8 cellular contexts compared by ENCODE assay signal in genomic region chr11:73308003-73308962, GRCh38. TPM values are rescaled to one million over a fixed set of nuclear protein-coding genes. Genes with fewer than 3 reads are reported as not detected.
DNase-seq lines count a peak whose midpoint lies in the region; ATAC-seq and TF ChIP-seq lines count a peak whose summit lies in the region.

Gene ARHGEF17, plus strand, starts transcription at chr11:73308276. Its CDS starts 363 bp downstream, at chr11:73308639.

- no peaks in the 10 kb centered on the region for H3K36me3 Mint-ChIP-seq in activated T-cell treated with anti-CD3 and anti-CD28 coated beads, Interleukin-2, amount 50 U/mL, for 4 hours (ENCODE audit: insufficient read depth)
- no peaks in the 10 kb centered on the region for H3K36me3 Mint-ChIP-seq in stimulated activated naive CD8-positive, alpha-beta T cell treated with anti-CD3 and anti-CD28 coated beads, Interleukin-15, Interleukin-2, amounts not matched to agents 100 ng/mL and 50 ng/mL, for 24 hours (ENCODE audit: low read depth)

- H3K4me3 Mint-ChIP-seq in activated T-cell treated with anti-CD3 and anti-CD28 coated beads, Interleukin-2, amount 50 U/mL, for 4 hours, result peak within 1 kb of the TSS; percentile 88
- peak within 1 kb of the TSS; percentile 85 for H3K4me3 Mint-ChIP-seq in stimulated activated naive CD8-positive, alpha-beta T cell treated with anti-CD3 and anti-CD28 coated beads, Interleukin-15, Interleukin-2, amounts not matched to agents 100 ng/mL and 50 ng/mL, for 24 hours

- no peak for TF ChIP-seq CTCF in AG04450 (IDR thresholded peaks at IDR 0.05; ENCODE audit: low read depth, low read length)

- H3K9me3 ChIP-seq in AG04450 (ENCODE audit: control insufficient read depth, insufficient read depth, low read length), result no peaks in the 10 kb centered on the region; the same call in 1 of the 2 replicates
- H3K9me3 ChIP-seq in mononuclear cell (ENCODE audit: low read depth, low read length), result no peaks in the 10 kb centered on the region

- POLR2A ChIA-PET in AG04450 (lab: Yijun Ruan, JAX), result interaction anchor here (0.6 to 5.3 kb wide), 10 partner anchors 9 to 157 kb away, joined by 3 to 70 read pairs (median 7); no protein-coding TSS in a partner anchor

- H3K27me3 ChIP-seq in AG04450 (ENCODE audit: control insufficient read depth, insufficient read depth, low read length) (no peaks in the 10 kb centered on the region), mononuclear cell (ENCODE audit: insufficient read depth, low read length) (peaks cover 3% of the 10 kb centered on the region)

- peaks cover 32% of the 10 kb centered on the region for H3K4me1 ChIP-seq in mononuclear cell (ENCODE audit: insufficient read depth, low read length)

- no peak within 1 kb of the TSS for H3K27ac Mint-ChIP-seq in stimulated activated naive CD8-positive, alpha-beta T cell treated with anti-CD3 and anti-CD28 coated beads, Interleukin-15, Interleukin-2, amounts not matched to agents 100 ng/mL and 50 ng/mL, for 24 hours

- no peaks in the 10 kb centered on the region for H3K9me3 Mint-ChIP-seq in activated T-cell treated with anti-CD3 and anti-CD28 coated beads, Interleukin-2, amount 50 U/mL, for 4 hours
- no peaks in the 10 kb centered on the region for H3K9me3 Mint-ChIP-seq in stimulated activated naive CD8-positive, alpha-beta T cell treated with anti-CD3 and anti-CD28 coated beads, Interleukin-15, Interleukin-2, amounts not matched to agents 100 ng/mL and 50 ng/mL, for 24 hours

- H3K4me3 ChIP-seq in AG04450 (ENCODE audit: low read depth, low read length), result peak within 1 kb of the TSS; percentile 77
- H3K4me3 ChIP-seq in mononuclear cell (ENCODE audit: low read length), result peak within 1 kb of the TSS; percentile 51

- peak within 1 kb of the TSS; percentile 97 for H3K27ac ChIP-seq in AG04450 (ENCODE audit: low read depth, low read length)

- no peak for TF ChIP-seq POLR2A in erythroblast (IDR thresholded peaks at IDR 0.05; ENCODE audit: low read length)

- peak; percentile 20 for ATAC-seq in GM18861 (IDR thresholded peaks at IDR 0.05; ENCODE audit: unreplicated experiment)
- peak; percentile 26 for ATAC-seq in HG03097 (IDR thresholded peaks at IDR 0.05; ENCODE audit: low FRiP score, unreplicated experiment)
- peak; percentile 33 to 35 for ATAC-seq in activated T-cell treated with anti-CD3 and anti-CD28 coated beads, Interleukin-2, amount 50 U/mL, for 4 hours

- H3K27me3 Mint-ChIP-seq in activated T-cell treated with anti-CD3 and anti-CD28 coated beads, Interleukin-2, amount 50 U/mL, for 4 hours (ENCODE audit: low read depth), result peaks cover 20% of the 10 kb centered on the region
- peaks cover 27% of the 10 kb centered on the region for H3K27me3 Mint-ChIP-seq in stimulated activated naive CD8-positive, alpha-beta T cell treated with anti-CD3 and anti-CD28 coated beads, Interleukin-15, Interleukin-2, amounts not matched to agents 100 ng/mL and 50 ng/mL, for 24 hours

- peaks cover 9% of the 10 kb centered on the region for H3K4me1 Mint-ChIP-seq in activated T-cell treated with anti-CD3 and anti-CD28 coated beads, Interleukin-2, amount 50 U/mL, for 4 hours (ENCODE audit: low read depth)
- peaks cover 7% of the 10 kb centered on the region for H3K4me1 Mint-ChIP-seq in stimulated activated naive CD8-positive, alpha-beta T cell treated with anti-CD3 and anti-CD28 coated beads, Interleukin-15, Interleukin-2, amounts not matched to agents 100 ng/mL and 50 ng/mL, for 24 hours (ENCODE audit: low read depth)

- CTCF ChIA-PET in AG04450 (lab: Charles Lee), result interaction anchor here (1.3 to 5.9 kb wide), 16 partner anchors 7 to 354 kb away, joined by 4 to 137 read pairs (median 12); no protein-coding TSS in a partner anchor

- no peak for DNase-seq in AG04450 (ENCODE audit: low read depth, low spot score)
- DNase-seq in NCI-H460 (ENCODE audit: extremely low read depth, low read depth), result peak; percentile 49
- peak; percentile 46 for DNase-seq in activated T-cell treated with anti-CD3 and anti-CD28 coated beads, Interleukin-2, amount 50 U/mL, for 4 hours
- peak; percentile 34 to 36 for DNase-seq in erythroblast (lab: John Stamatoyannopoulos, UW)

RNA-seq across cellular contexts. Expression of gene ARHGEF17, which starts in this region (rescaled TPM):
- 30.6 and 45.2 TPM in 2 replicates for polyA plus RNA-seq in AG04450 (2011; rRNA removed)
- polyA minus RNA-seq in AG04450 (2011; rRNA and poly(A)+ RNA removed), result 54.5 and 62.4 TPM in 2 replicates
- 3.7 and 4.0 TPM in 2 replicates for total RNA-seq in NCI-H460 (2014; rRNA removed; shearing (Covaris generic))
- polyA plus RNA-seq in NCI-H460 (2014; cell fraction: nucleus; rRNA removed), result 13.2 and 25.1 TPM in 2 replicates
- under 1 TPM; 0.13 to 0.27 (median 0.13) TPM for total RNA-seq in activated T-cell treated with anti-CD3 and anti-CD28 coated beads, Interleukin-2, amount 50 U/mL, for 4 hours
- total RNA-seq in mononuclear cell, result 0.31 TPM

Comparison
In these comparisons a context has a peak if more than half of its experiments do, and no peak if none do; other contexts are left out.
1. Peak in DNase-seq and ATAC-seq in activated T-cell treated with anti-CD3 and anti-CD28 coated beads, Interleukin-2, amount 50 U/mL, for 4 hours; RNA of the gene not detected or under 1 TPM.